In genomic region chr1:91885716-91886506, GRCh38 we compare ENCODE assay signal across 8 cellular contexts. TPM values are rescaled to one million over a fixed set of nuclear protein-coding genes. Genes with fewer than 3 reads are reported as not detected.
DNase-seq lines count a peak whose midpoint lies in the region; ATAC-seq and TF ChIP-seq lines count a peak whose summit lies in the region.

Gene TGFBR3, minus strand, starts transcription at chr1:91886151. Its CDS starts 24,620 bp downstream, at chr1:91861531.

- peak within 1 kb of the TSS; percentile 50 for H3K14ac ChIP-seq in trophoblast cell (ENCODE audit: low read length)

- no peaks in the 10 kb centered on the region for H3K9me3 Mint-ChIP-seq in GM23338
- H3K9me3 Mint-ChIP-seq in activated naive CD8-positive, alpha-beta T cell treated with anti-CD3 and anti-CD28 coated beads, Interleukin-2, amount 50 U/mL, for 24 hours = no peaks in the 10 kb centered on the region

- H3K27me3 ChIP-seq in GM23338 (ENCODE audit: insufficient read depth) = peaks cover 43% of the 10 kb centered on the region
- H3K27me3 ChIP-seq in cardiac muscle cell = peaks cover 9% of the 10 kb centered on the region
- H3K27me3 ChIP-seq in trophoblast cell (ENCODE audit: insufficient read depth, low read length) = peaks cover 11% of the 10 kb centered on the region
- no peaks in the 10 kb centered on the region for H3K27me3 ChIP-seq in tibial artery

- TF ChIP-seq CTCF in GM23338 (conservative IDR thresholded peaks at IDR 0.05; ENCODE audit: low read depth in 2 of 2) (0 out of 4 replicates have a peak, but pooled peaks of 1 of the 2 experiments have one; percentile 8), cardiac muscle cell (IDR thresholded peaks at IDR 0.05; ENCODE audit: low read depth, low read length) (peak; percentile 56), tibial artery (IDR thresholded peaks at IDR 0.05) (peak; percentile 51 to 52)

- peak; percentile 79 for ATAC-seq in GM23338
- peak; percentile 75 for ATAC-seq in activated naive CD8-positive, alpha-beta T cell treated with anti-CD3 and anti-CD28 coated beads, Interleukin-2, amount 50 U/mL, for 24 hours

- H3K4me1 ChIP-seq in GM23338 (ENCODE audit: insufficient read depth) (no peaks in the 10 kb centered on the region), cardiac muscle cell (ENCODE audit: low read depth) (no peaks in the 10 kb centered on the region), trophoblast cell (ENCODE audit: control insufficient read depth in 1 of 2, insufficient read depth in 2 of 2, low read length in 2 of 2) (peaks cover 2 to 10% of the 10 kb centered on the region in 2 experiments), tibial artery (peaks cover 0 to 27% (median 10%) of the 10 kb centered on the region in 4 donors)

- H4K91ac ChIP-seq in trophoblast cell (ENCODE audit: low read depth, low read length) = peak within 1 kb of the TSS; percentile 46

- no peak within 1 kb of the TSS for H2BK5ac ChIP-seq in trophoblast cell (ENCODE audit: low read depth, low read length, poor library complexity)

- H3K18ac ChIP-seq in trophoblast cell (ENCODE audit: low read length) = peak within 1 kb of the TSS; percentile 28

- peak within 1 kb of the TSS; percentile 72 for H4K8ac ChIP-seq in trophoblast cell (ENCODE audit: low read depth, low read length)

- H3K9me3 ChIP-seq in cardiac muscle cell (ENCODE audit: low read depth) (no peaks in the 10 kb centered on the region), trophoblast cell (ENCODE audit: insufficient read depth, low read depth, low read length) (peaks cover 2% of the 10 kb centered on the region), tibial artery (no peaks in the 10 kb centered on the region)

- H4K20me1 ChIP-seq in GM23338 (replicated peaks; ENCODE audit: insufficient read depth) = no peaks in the 10 kb centered on the region

- H3K36me3 ChIP-seq in GM23338 (ENCODE audit: insufficient read depth) (no peaks in the 10 kb centered on the region), cardiac muscle cell (no peaks in the 10 kb centered on the region), trophoblast cell (ENCODE audit: control insufficient read depth in 1 of 2, insufficient read depth in 2 of 2, low read length in 2 of 2) (no peaks in the 10 kb centered on the region), tibial artery (no peaks in the 10 kb centered on the region)

- H3K36me3 Mint-ChIP-seq in GM23338 (ENCODE audit: low read depth) = no peaks in the 10 kb centered on the region; the same call in 2 of the 3 replicates
- H3K36me3 Mint-ChIP-seq in activated naive CD8-positive, alpha-beta T cell treated with anti-CD3 and anti-CD28 coated beads, Interleukin-2, amount 50 U/mL, for 24 hours (ENCODE audit: low read depth) = no peaks in the 10 kb centered on the region

- no peak within 1 kb of the TSS for H3K23ac ChIP-seq in trophoblast cell (ENCODE audit: low read length)

- H3K4ac ChIP-seq in trophoblast cell (ENCODE audit: low read depth, low read length) = peak within 1 kb of the TSS; percentile 1

- no peaks in the 10 kb centered on the region for H3K79me2 ChIP-seq in GM23338 (replicated peaks; ENCODE audit: insufficient read depth)
- H3K79me2 ChIP-seq in trophoblast cell (ENCODE audit: control insufficient read depth, insufficient read depth, low read length, poor library complexity) = peaks cover 7% of the 10 kb centered on the region

- H2AFZ ChIP-seq in GM23338 (peak within 1 kb of the TSS; percentile 99), trophoblast cell (ENCODE audit: insufficient read depth, low read length, poor library complexity) (peak within 1 kb of the TSS; percentile 64)

- H3K4me2 ChIP-seq in GM23338 (peak within 1 kb of the TSS; percentile 97), trophoblast cell (ENCODE audit: low read length) (peak within 1 kb of the TSS; percentile 93)

- peak; percentile 94 for DNase-seq in Daoy (ENCODE audit: low read depth)
- peak; percentile 82 for DNase-seq in GM23338 (ENCODE audit: low spot score)
- DNase-seq in LoVo (ENCODE audit: low spot score) = peak; percentile 87
- peak; percentile 36 to 75 for DNase-seq in SW 1271 (lab: John Stamatoyannopoulos, UW)
- peak; percentile 77 for DNase-seq in activated naive CD8-positive, alpha-beta T cell treated with anti-CD3 and anti-CD28 coated beads, Interleukin-2, amount 50 U/mL, for 24 hours
- peak; percentile 92 to 98 for DNase-seq in cardiac muscle cell (ENCODE audit: low read depth in 1 of 2, low spot score in 1 of 2)
- DNase-seq in trophoblast cell = peak; percentile 90 to 91
- DNase-seq in tibial artery = peak; percentile 93 to 96

- no peaks in the 10 kb centered on the region for H3K9me2 ChIP-seq in GM23338 (ENCODE audit: insufficient read depth)

- H3K4me1 Mint-ChIP-seq in GM23338 = peaks cover 12% of the 10 kb centered on the region
- H3K4me1 Mint-ChIP-seq in activated naive CD8-positive, alpha-beta T cell treated with anti-CD3 and anti-CD28 coated beads, Interleukin-2, amount 50 U/mL, for 24 hours = peaks cover 53% of the 10 kb centered on the region

- H4K12ac ChIP-seq in trophoblast cell (ENCODE audit: low read depth, low read length) = peak within 1 kb of the TSS; percentile 19

- H3K4me3 ChIP-seq in GM23338 (peak within 1 kb of the TSS; percentile 89), cardiac muscle cell (peak within 1 kb of the TSS; percentile 52), trophoblast cell (ENCODE audit: low read depth, low read length) (peak within 1 kb of the TSS; percentile 79), tibial artery (peak within 1 kb of the TSS; percentile 85 to 94)

- peak within 1 kb of the TSS; percentile 40 for H2BK120ac ChIP-seq in trophoblast cell (ENCODE audit: insufficient read depth, low read length, poor library complexity)

- no peak within 1 kb of the TSS for H2AK5ac ChIP-seq in trophoblast cell (ENCODE audit: low read length)

- H3K27ac ChIP-seq in GM23338 (ENCODE audit: low read depth) = no peak within 1 kb of the TSS
- peak within 1 kb of the TSS; percentile 67 for H3K27ac ChIP-seq in cardiac muscle cell
- no peak within 1 kb of the TSS for H3K27ac ChIP-seq in trophoblast cell (ENCODE audit: low read depth, low read length)
- peak within 1 kb of the TSS; percentile 90 to 91 for H3K27ac ChIP-seq in tibial artery

- no peaks in the 10 kb centered on the region for H3F3A ChIP-seq in GM23338 (replicated peaks; ENCODE audit: low read depth)

- H2BK12ac ChIP-seq in trophoblast cell (ENCODE audit: low read length) = no peak within 1 kb of the TSS

- peak within 1 kb of the TSS; percentile 72 for H3K9ac ChIP-seq in trophoblast cell (ENCODE audit: low read length)

- intact Hi-C loops in tibial artery (cut with DNase I; ENCODE audit: low total_unique reads) = loop anchor here (10.0 kb wide), 1 partner anchor 151 kb away; no protein-coding TSS in a partner anchor

- H3K27me3 Mint-ChIP-seq in GM23338 (ENCODE audit: insufficient read depth, low read depth, poor library complexity) = peaks cover 36% of the 10 kb centered on the region
- peaks cover 19% of the 10 kb centered on the region for H3K27me3 Mint-ChIP-seq in activated naive CD8-positive, alpha-beta T cell treated with anti-CD3 and anti-CD28 coated beads, Interleukin-2, amount 50 U/mL, for 24 hours

- no peak within 1 kb of the TSS for H3K27ac Mint-ChIP-seq in GM23338
- H3K27ac Mint-ChIP-seq in activated naive CD8-positive, alpha-beta T cell treated with anti-CD3 and anti-CD28 coated beads, Interleukin-2, amount 50 U/mL, for 24 hours = peak within 1 kb of the TSS; percentile 89

- no CpG with 5 or more reads among the region's 92 CpGs for WGBS in trophoblast cell (ENCODE audit: extremely low coverage, insufficient coverage, insufficient read length)

- peaks cover 7% of the 10 kb centered on the region for H3K79me1 ChIP-seq in trophoblast cell (ENCODE audit: low read length)

- peak within 1 kb of the TSS; percentile 86 for H3K4me3 Mint-ChIP-seq in GM23338
- peak within 1 kb of the TSS; percentile 87 for H3K4me3 Mint-ChIP-seq in activated naive CD8-positive, alpha-beta T cell treated with anti-CD3 and anti-CD28 coated beads, Interleukin-2, amount 50 U/mL, for 24 hours

TF ChIP-seq in GM23338, 12 proteins besides CTCF, POLR2A, EP300 and RAD21:
- TF ChIP-seq, protein P1, sequence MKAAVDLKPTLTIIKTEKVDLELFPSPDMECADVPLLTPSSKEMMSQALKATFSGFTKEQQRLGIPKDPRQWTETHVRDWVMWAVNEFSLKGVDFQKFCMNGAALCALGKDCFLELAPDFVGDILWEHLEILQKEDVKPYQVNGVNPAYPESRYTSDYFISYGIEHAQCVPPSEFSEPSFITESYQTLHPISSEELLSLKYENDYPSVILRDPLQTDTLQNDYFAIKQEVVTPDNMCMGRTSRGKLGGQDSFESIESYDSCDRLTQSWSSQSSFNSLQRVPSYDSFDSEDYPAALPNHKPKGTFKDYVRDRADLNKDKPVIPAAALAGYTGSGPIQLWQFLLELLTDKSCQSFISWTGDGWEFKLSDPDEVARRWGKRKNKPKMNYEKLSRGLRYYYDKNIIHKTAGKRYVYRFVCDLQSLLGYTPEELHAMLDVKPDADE (IDR thresholded peaks at IDR 0.05) = peak; percentile 18; the same call in 1 of the 2 replicates
- TF ChIP-seq ZNF114 (CRISPR knock-in tag; IDR thresholded peaks at IDR 0.05) (no peak), CREB1 (CRISPR knock-in tag; IDR thresholded peaks at IDR 0.05; ENCODE audit: low read depth) (no peak), POLR2AphosphoS5 (IDR thresholded peaks at IDR 0.05; ENCODE audit: low read depth) (peak; percentile 52; the same call in 1 of the 2 replicates)

RNA-seq across cellular contexts. Expression of gene TGFBR3, which starts in this region (rescaled TPM):
- total RNA-seq in Daoy (2014; rRNA removed; shearing (Covaris generic)) = 1.6 and 20.5 TPM in 2 replicates
- 2.1 and 2.9 TPM in 2 replicates for total RNA-seq in GM23338 (2014; rRNA removed; shearing (Covaris generic))
- polyA plus RNA-seq in GM23338 (2016; fragmentation: Nextera tagmentation; extraction: Ambion mirVana) (1.2 and 1.7 TPM in 2 replicates), cardiac muscle cell (10.3 and 14.6 TPM in 2 replicates)
- 5.8 and 11.8 TPM in 2 replicates for total RNA-seq in cardiac muscle cell
- polyA plus RNA-seq in trophoblast cell (2013) = 9.6 and 9.9 TPM in 2 replicates

Comparison
In these comparisons a context has a peak if more than half of its experiments do, and no peak if none do; other contexts are left out.
1. H3K27ac ChIP-seq: peak in cardiac muscle cell (single experiment) and tibial artery (2 of 2); none in GM23338 (single experiment) and trophoblast cell (single experiment).
2. Peak in every context shown above with its lines, with median percentiles within 50 percentile points of each other: DNase-seq and H3K4me3 ChIP-seq.